In the genomic region with DNA sequence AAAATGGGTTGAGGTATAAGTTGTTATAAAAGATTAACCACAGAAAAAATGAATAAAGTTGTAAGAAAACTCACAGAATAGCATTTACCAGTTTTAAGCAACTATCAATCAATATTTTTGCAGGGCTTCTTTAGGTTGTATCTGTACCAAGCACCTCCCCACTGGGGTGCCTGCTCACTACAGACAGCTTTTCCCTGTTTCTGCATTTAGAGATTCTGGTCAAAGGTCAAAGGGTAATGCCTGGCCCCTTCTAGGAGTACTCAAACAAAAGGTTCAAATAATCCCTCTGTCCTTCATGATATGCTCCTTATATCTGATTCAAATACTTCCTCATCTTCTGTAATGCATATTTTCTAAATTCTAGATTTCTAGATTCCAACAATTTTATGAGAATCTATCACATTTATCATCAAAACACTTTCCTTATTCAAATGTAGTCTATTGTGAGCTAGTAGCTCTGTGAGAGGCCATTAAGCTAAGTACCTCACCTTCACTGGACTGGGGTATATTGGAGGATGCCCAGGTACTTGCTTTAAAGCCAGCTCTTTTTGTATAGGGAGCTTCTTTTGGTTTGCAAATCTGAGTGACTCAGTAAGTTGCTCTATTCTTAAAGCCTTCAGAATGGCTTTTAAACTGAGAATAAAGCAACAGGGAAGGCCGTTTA, we compare ENCODE assay signal across 16 cellular contexts.
"Had no signal": no experiment of that assay in that cellular context is flagged by ENCODE, and none has a peak within 500 bp of the region (broad histone marks: within the 10 kb centered on the region; RNA-seq: fewer than 3 reads in every experiment).

No MANE protein-coding gene starts in this region.

- ATAC-seq: activated naive CD8-positive, alpha-beta T cell treated with anti-CD3 and anti-CD28 coated beads, Interleukin-2, amount 50 U/mL, for 24 hours; pancreas had no signal

- H3K27ac Mint-ChIP-seq: activated B cell treated with CpG ODN at 0.5 μM for 24 hours; activated CD4-positive, alpha-beta T cell treated with anti-CD3 and anti-CD28 coated beads, Interleukin-2, amount 10 ng/mL, durations not matched to agents 7 days and 5 days; activated naive CD8-positive, alpha-beta T cell treated with anti-CD3 and anti-CD28 coated beads, Interleukin-2, amount 50 U/mL, for 24 hours; activated T-helper 1 cell treated with anti-CD3 and anti-CD28 coated beads, Interleukin-12 subunit alpha, Interleukin-12 subunit beta, Interleukin-2, Interleukin-4 antibody, amounts not matched to agents 30 ng/mL and 10 ng/mL and 1 ng/mL, durations not matched to agents 14 hours and 24 hours and 36 hours; dendritic cell treated with granulocyte-macrophage colony-stimulating factor and Interleukin-4, amounts not matched to agents 40 ng/mL and 50 ng/mL, for 4 days; T-helper 1 cell treated with Interleukin-12 subunit alpha and Interleukin-12 subunit beta and Interleukin-4 antibody, amounts not matched to agents 30 μg/mL and 1 μg/mL, for 36 hours had no signal

- H3K27ac ChIP-seq: pancreas, stomach, testis, upper lobe of left lung had no signal

- H3K27me3 ChIP-seq: pancreas, stomach, testis, upper lobe of left lung had no signal

- H3K4me1 Mint-ChIP-seq: activated B cell treated with CpG ODN at 0.5 μM for 24 hours; activated CD4-positive, alpha-beta T cell treated with anti-CD3 and anti-CD28 coated beads, Interleukin-2, amount 10 ng/mL, durations not matched to agents 7 days and 5 days; activated naive CD8-positive, alpha-beta T cell treated with anti-CD3 and anti-CD28 coated beads, Interleukin-2, amount 50 U/mL, for 24 hours had no signal

- DNase-seq: activated B cell treated with CpG ODN at 0.5 μM for 24 hours; activated CD4-positive, alpha-beta T cell treated with anti-CD3 and anti-CD28 coated beads, Interleukin-2, amount 10 ng/mL, durations not matched to agents 7 days and 5 days; activated naive CD8-positive, alpha-beta T cell treated with anti-CD3 and anti-CD28 coated beads, Interleukin-2, amount 50 U/mL, for 24 hours; aorta; cerebellar nuclear complex; effector memory CD4-positive, alpha-beta T cell; foreskin melanocyte; pancreas; stimulated activated CD4-positive, alpha-beta T cell treated with anti-CD3 and anti-CD28 coated beads, Interleukin-12 subunit alpha, Interleukin-12 subunit beta, amount 100 ng/mL, for 4 hours; stimulated activated CD4-positive, alpha-beta T cell treated with anti-CD3 and anti-CD28 coated beads, Interleukin-2, amount 100 ng/mL, for 24 hours; stomach; testis; upper lobe of left lung had no signal

- H3K27me3 Mint-ChIP-seq: activated naive CD8-positive, alpha-beta T cell treated with anti-CD3 and anti-CD28 coated beads, Interleukin-2, amount 50 U/mL, for 24 hours; dendritic cell treated with granulocyte-macrophage colony-stimulating factor and Interleukin-4, amounts not matched to agents 40 ng/mL and 50 ng/mL, for 4 days had no signal

- H3K9me3 Mint-ChIP-seq: activated B cell treated with CpG ODN at 0.5 μM for 24 hours; activated CD4-positive, alpha-beta T cell treated with anti-CD3 and anti-CD28 coated beads, Interleukin-2, amount 10 ng/mL, durations not matched to agents 7 days and 5 days; activated naive CD8-positive, alpha-beta T cell treated with anti-CD3 and anti-CD28 coated beads, Interleukin-2, amount 50 U/mL, for 24 hours; activated T-helper 1 cell treated with anti-CD3 and anti-CD28 coated beads, Interleukin-12 subunit alpha, Interleukin-12 subunit beta, Interleukin-2, Interleukin-4 antibody, amounts not matched to agents 30 ng/mL and 10 ng/mL and 1 ng/mL, durations not matched to agents 14 hours and 24 hours and 36 hours; dendritic cell treated with granulocyte-macrophage colony-stimulating factor and Interleukin-4, amounts not matched to agents 40 ng/mL and 50 ng/mL, for 4 days; T-helper 1 cell treated with Interleukin-12 subunit alpha and Interleukin-12 subunit beta and Interleukin-4 antibody, amounts not matched to agents 30 μg/mL and 1 μg/mL, for 36 hours had no signal

- H3K4me3 Mint-ChIP-seq: activated B cell treated with CpG ODN at 0.5 μM for 24 hours; activated CD4-positive, alpha-beta T cell treated with anti-CD3 and anti-CD28 coated beads, Interleukin-2, amount 10 ng/mL, durations not matched to agents 7 days and 5 days; activated naive CD8-positive, alpha-beta T cell treated with anti-CD3 and anti-CD28 coated beads, Interleukin-2, amount 50 U/mL, for 24 hours; activated T-helper 1 cell treated with anti-CD3 and anti-CD28 coated beads, Interleukin-12 subunit alpha, Interleukin-12 subunit beta, Interleukin-2, Interleukin-4 antibody, amounts not matched to agents 30 ng/mL and 10 ng/mL and 1 ng/mL, durations not matched to agents 14 hours and 24 hours and 36 hours; dendritic cell treated with granulocyte-macrophage colony-stimulating factor and Interleukin-4, amounts not matched to agents 40 ng/mL and 50 ng/mL, for 4 days; T-helper 1 cell treated with Interleukin-12 subunit alpha and Interleukin-12 subunit beta and Interleukin-4 antibody, amounts not matched to agents 30 μg/mL and 1 μg/mL, for 36 hours had no signal

- H3K4me3 ChIP-seq: pancreas, stomach, testis, upper lobe of left lung had no signal

- H3K9me3 ChIP-seq: pancreas, stomach, testis, upper lobe of left lung had no signal

- H3K4me1 ChIP-seq: testis, upper lobe of left lung had no signal

- H3K36me3 ChIP-seq: pancreas, stomach, upper lobe of left lung had no signal
